1 cellular context compared by ENCODE assay signal in genomic region chr2:6921321-6921922, GRCh38.
TF ChIP-seq lines count a peak whose summit lies in the region.

No MANE protein-coding gene starts in this region.

TF ChIP-seq in HepG2, 621 proteins besides CTCF, POLR2A, EP300 and RAD21 (continued from another document and continues in another):
- TF ChIP-seq CREB1 (IDR thresholded peaks at IDR 0.05) (no peak), CREB1 (CRISPR knock-in tag; IDR thresholded peaks at IDR 0.05) (peak; percentile 80), ZNF382 (CRISPR knock-in tag; IDR thresholded peaks at IDR 0.05; ENCODE audit: borderline replicate concordance) (no peak), ELF1 (CRISPR knock-in tag; IDR thresholded peaks at IDR 0.05) (no peak; the same call in 1 of the 2 replicates), NFIB (CRISPR knock-in tag; IDR thresholded peaks at IDR 0.05; ENCODE audit: borderline replicate concordance) (no peak), TMF1 (CRISPR knock-in tag; IDR thresholded peaks at IDR 0.05; ENCODE audit: low read depth) (0 out of 2 replicates have a peak, but pooled peaks have one; percentile 57), HDAC2 (CRISPR knock-in tag; IDR thresholded peaks at IDR 0.05) (peak; percentile 98), ZFY (CRISPR knock-in tag; IDR thresholded peaks at IDR 0.05) (peak; percentile 57; the same call in 1 of the 2 replicates), BCL3 (CRISPR knock-in tag; IDR thresholded peaks at IDR 0.05) (peak; percentile 82; the same call in 1 of the 2 replicates), ZNF710 (CRISPR knock-in tag; IDR thresholded peaks at IDR 0.05; ENCODE audit: borderline replicate concordance) (peak; percentile 91; the same call in 1 of the 2 replicates), ZNF530 (CRISPR knock-in tag; IDR thresholded peaks at IDR 0.05; ENCODE audit: low read depth) (no peak), ZNF597 (CRISPR knock-in tag; IDR thresholded peaks at IDR 0.05) (no peak), RFX3 (CRISPR knock-in tag; IDR thresholded peaks at IDR 0.05) (0 out of 2 replicates have a peak, but pooled peaks have one; percentile 32), AFF4 (CRISPR knock-in tag; IDR thresholded peaks at IDR 0.05) (no peak), SKIL (CRISPR knock-in tag; IDR thresholded peaks at IDR 0.05; ENCODE audit: borderline replicate concordance) (peak; percentile 99), PREB (CRISPR knock-in tag; IDR thresholded peaks at IDR 0.05) (no peak), GABPB1 (CRISPR knock-in tag; IDR thresholded peaks at IDR 0.05) (peak; percentile 49), TSC22D2 (CRISPR knock-in tag; IDR thresholded peaks at IDR 0.05; ENCODE audit: borderline replicate concordance) (no peak; the same call in 1 of the 2 replicates), ZNF552 (CRISPR knock-in tag; IDR thresholded peaks at IDR 0.05; ENCODE audit: borderline replicate concordance) (no peak), ZNF652 (CRISPR knock-in tag; IDR thresholded peaks at IDR 0.05; ENCODE audit: borderline replicate concordance, low read depth) (no peak), ZBTB39 (CRISPR knock-in tag; IDR thresholded peaks at IDR 0.05) (no peak), FOSL1 (CRISPR knock-in tag; IDR thresholded peaks at IDR 0.05; ENCODE audit: borderline replicate concordance) (no peak), ZNF121 (CRISPR knock-in tag; IDR thresholded peaks at IDR 0.05) (no peak), ZMYM4 (CRISPR knock-in tag; IDR thresholded peaks at IDR 0.05) (peak; percentile 94), ZNF3 (CRISPR knock-in tag; IDR thresholded peaks at IDR 0.05) (no peak), HMG20B (CRISPR knock-in tag; conservative IDR thresholded peaks at IDR 0.05) (0 out of 2 replicates have a peak, but pooled peaks have one; percentile 53), PAX8 (CRISPR knock-in tag; IDR thresholded peaks at IDR 0.05; ENCODE audit: borderline replicate concordance) (no peak), PAXIP1 (CRISPR knock-in tag; conservative IDR thresholded peaks at IDR 0.05) (peak; percentile 94), ZNF674 (CRISPR knock-in tag; IDR thresholded peaks at IDR 0.05; ENCODE audit: low read depth) (no peak), NFYC (CRISPR knock-in tag; IDR thresholded peaks at IDR 0.05) (no peak), ZNF547 (CRISPR knock-in tag; IDR thresholded peaks at IDR 0.05) (peak; percentile 81; the same call in 1 of the 2 replicates), DZIP1 (CRISPR knock-in tag; IDR thresholded peaks at IDR 0.05) (no peak), ARNTL (CRISPR knock-in tag; IDR thresholded peaks at IDR 0.05) (peak; percentile 77), TAF1 (CRISPR knock-in tag; IDR thresholded peaks at IDR 0.05) (no peak), ZNF460 (CRISPR knock-in tag; IDR thresholded peaks at IDR 0.05; ENCODE audit: borderline replicate concordance) (no peak), ATRX (CRISPR knock-in tag; IDR thresholded peaks at IDR 0.05; ENCODE audit: borderline replicate concordance) (no peak), SPEN (CRISPR knock-in tag; IDR thresholded peaks at IDR 0.05; ENCODE audit: low read depth) (peak; percentile 88; the same call in 1 of the 2 replicates), ZNF788 (CRISPR knock-in tag; IDR thresholded peaks at IDR 0.05; ENCODE audit: borderline replicate concordance) (peak; percentile 95), SOX5 (CRISPR knock-in tag; IDR thresholded peaks at IDR 0.05; ENCODE audit: borderline replicate concordance) (peak; percentile 90), ZNF589 (CRISPR knock-in tag; conservative IDR thresholded peaks at IDR 0.05) (peak; percentile 82), MXI1 (IDR thresholded peaks at IDR 0.05; ENCODE audit: borderline replicate concordance, low read depth, low read length) (peak; percentile 97), RFXANK (CRISPR knock-in tag; IDR thresholded peaks at IDR 0.05) (no peak), ZNF75D (CRISPR knock-in tag; IDR thresholded peaks at IDR 0.05; ENCODE audit: borderline replicate concordance) (no peak), PHF8 (CRISPR knock-in tag; IDR thresholded peaks at IDR 0.05) (0 out of 2 replicates have a peak, but pooled peaks have one; percentile 36)
